Comparison of ENCODE assay signal across 1 cellular context in the genomic region with DNA sequence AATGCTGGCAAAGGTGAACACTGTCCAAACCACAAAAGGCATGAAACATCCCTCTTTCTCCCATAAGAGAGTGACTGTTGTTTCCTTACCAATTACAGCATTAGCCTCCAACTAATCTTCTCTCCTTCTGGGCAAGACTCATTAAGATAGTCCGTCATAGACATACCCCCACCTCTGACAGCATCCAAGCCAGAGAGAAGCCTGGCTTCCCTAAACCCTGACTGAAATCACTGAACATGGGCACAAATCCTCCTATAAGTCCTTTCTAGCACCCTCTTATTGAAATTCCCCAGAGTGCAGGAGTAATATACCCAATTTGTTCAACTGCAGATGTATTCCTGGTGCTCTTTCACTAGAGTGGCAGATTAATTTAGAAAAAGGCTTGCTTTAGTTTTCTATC.
TF ChIP-seq lines count a peak whose summit lies in the region.

No MANE protein-coding gene starts in this region.

TF ChIP-seq in HepG2, 621 proteins besides CTCF, POLR2A, EP300 and RAD21:
- TF ChIP-seq ZNF781 (CRISPR knock-in tag; IDR thresholded peaks at IDR 0.05; ENCODE audit: borderline replicate concordance, not compliant biosample characterization) (no peak), IRF2 (CRISPR knock-in tag; IDR thresholded peaks at IDR 0.05) (no peak), ZFX (CRISPR knock-in tag; IDR thresholded peaks at IDR 0.05; ENCODE audit: low read depth) (no peak), ZSCAN31 (CRISPR knock-in tag; IDR thresholded peaks at IDR 0.05; ENCODE audit: low read depth) (no peak), ZNF20 (CRISPR knock-in tag; IDR thresholded peaks at IDR 0.05) (no peak)
- TF ChIP-seq, protein P1, sequence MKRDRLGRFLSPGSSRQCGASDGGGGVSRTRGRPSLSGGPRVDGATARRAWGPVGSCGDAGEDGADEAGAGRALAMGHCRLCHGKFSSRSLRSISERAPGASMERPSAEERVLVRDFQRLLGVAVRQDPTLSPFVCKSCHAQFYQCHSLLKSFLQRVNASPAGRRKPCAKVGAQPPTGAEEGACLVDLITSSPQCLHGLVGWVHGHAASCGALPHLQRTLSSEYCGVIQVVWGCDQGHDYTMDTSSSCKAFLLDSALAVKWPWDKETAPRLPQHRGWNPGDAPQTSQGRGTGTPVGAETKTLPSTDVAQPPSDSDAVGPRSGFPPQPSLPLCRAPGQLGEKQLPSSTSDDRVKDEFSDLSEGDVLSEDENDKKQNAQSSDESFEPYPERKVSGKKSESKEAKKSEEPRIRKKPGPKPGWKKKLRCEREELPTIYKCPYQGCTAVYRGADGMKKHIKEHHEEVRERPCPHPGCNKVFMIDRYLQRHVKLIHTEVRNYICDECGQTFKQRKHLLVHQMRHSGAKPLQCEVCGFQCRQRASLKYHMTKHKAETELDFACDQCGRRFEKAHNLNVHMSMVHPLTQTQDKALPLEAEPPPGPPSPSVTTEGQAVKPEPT (CRISPR knock-in tag; IDR thresholded peaks at IDR 0.05; ENCODE audit: low read depth), result no peak
- TF ChIP-seq, protein P2, sequence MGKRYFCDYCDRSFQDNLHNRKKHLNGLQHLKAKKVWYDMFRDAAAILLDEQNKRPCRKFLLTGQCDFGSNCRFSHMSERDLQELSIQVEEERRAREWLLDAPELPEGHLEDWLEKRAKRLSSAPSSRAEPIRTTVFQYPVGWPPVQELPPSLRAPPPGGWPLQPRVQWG (CRISPR knock-in tag; IDR thresholded peaks at IDR 0.05; ENCODE audit: borderline replicate concordance, low read depth), result no peak
- TF ChIP-seq, protein P3, sequence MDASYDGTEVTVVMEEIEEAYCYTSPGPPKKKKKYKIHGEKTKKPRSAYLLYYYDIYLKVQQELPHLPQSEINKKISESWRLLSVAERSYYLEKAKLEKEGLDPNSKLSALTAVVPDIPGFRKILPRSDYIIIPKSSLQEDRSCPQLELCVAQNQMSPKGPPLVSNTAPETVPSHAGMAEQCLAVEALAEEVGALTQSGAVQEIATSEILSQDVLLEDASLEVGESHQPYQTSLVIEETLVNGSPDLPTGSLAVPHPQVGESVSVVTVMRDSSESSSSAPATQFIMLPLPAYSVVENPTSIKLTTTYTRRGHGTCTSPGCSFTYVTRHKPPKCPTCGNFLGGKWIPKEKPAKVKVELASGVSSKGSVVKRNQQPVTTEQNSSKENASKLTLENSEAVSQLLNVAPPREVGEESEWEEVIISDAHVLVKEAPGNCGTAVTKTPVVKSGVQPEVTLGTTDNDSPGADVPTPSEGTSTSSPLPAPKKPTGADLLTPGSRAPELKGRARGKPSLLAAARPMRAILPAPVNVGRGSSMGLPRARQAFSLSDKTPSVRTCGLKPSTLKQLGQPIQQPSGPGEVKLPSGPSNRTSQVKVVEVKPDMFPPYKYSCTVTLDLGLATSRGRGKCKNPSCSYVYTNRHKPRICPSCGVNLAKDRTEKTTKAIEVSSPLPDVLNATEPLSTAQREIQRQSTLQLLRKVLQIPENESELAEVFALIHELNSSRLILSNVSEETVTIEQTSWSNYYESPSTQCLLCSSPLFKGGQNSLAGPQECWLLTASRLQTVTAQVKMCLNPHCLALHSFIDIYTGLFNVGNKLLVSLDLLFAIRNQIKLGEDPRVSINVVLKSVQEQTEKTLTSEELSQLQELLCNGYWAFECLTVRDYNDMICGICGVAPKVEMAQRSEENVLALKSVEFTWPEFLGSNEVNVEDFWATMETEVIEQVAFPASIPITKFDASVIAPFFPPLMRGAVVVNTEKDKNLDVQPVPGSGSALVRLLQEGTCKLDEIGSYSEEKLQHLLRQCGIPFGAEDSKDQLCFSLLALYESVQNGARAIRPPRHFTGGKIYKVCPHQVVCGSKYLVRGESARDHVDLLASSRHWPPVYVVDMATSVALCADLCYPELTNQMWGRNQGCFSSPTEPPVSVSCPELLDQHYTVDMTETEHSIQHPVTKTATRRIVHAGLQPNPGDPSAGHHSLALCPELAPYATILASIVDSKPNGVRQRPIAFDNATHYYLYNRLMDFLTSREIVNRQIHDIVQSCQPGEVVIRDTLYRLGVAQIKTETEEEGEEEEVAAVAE (CRISPR knock-in tag; IDR thresholded peaks at IDR 0.05; ENCODE audit: borderline replicate concordance), result no peak
